9 cellular contexts compared by ENCODE assay signal in the genomic region with DNA sequence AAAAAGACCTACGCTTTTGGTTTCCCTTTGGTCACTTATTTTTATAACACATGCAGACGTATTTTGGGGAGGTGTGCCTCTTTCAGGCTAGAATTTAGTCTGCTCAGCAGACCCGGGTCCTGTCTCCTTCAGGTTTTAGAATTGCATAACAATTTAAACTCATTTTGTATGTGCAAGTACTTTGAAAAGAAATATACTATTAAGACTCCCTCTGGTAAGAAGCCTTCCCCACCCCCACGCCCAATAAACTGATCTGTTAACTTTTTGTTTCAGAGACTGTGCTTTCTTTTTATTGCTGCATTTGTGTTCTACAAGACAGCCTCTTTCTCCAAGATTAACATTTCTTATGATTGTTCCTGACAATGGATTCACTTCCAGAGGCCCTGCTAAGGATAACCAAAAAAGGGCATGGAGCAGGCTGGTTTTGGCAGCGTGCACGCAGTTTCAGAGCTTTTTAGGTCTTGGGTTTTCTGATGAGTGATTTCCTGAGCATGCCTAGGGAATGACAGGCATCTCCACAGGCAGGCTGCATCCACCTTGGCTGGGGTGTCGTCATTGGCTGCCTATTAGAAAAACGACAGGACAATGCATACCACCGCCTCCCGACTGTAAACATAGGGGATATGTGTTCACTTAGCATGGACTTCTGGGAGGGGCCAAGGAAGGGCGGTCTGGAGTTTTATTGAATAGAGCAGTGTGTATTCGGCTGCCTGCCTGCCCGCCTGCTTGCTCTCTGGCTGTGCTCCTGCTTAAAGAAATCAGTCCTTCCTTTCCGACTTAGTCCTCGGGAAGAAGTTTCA. TPM values are rescaled to one million over a fixed set of nuclear protein-coding genes. Genes with fewer than 3 reads are reported as not detected.
DNase-seq lines count a peak whose midpoint lies in the region; ATAC-seq, FAIRE-seq and TF ChIP-seq lines count a peak whose summit lies in the region.
"Had no signal": no experiment of that assay in that cellular context is flagged by ENCODE, and none has a peak within 500 bp of the region (broad histone marks: within the 10 kb centered on the region; RNA-seq: fewer than 3 reads in every experiment).

A gene with protein sequence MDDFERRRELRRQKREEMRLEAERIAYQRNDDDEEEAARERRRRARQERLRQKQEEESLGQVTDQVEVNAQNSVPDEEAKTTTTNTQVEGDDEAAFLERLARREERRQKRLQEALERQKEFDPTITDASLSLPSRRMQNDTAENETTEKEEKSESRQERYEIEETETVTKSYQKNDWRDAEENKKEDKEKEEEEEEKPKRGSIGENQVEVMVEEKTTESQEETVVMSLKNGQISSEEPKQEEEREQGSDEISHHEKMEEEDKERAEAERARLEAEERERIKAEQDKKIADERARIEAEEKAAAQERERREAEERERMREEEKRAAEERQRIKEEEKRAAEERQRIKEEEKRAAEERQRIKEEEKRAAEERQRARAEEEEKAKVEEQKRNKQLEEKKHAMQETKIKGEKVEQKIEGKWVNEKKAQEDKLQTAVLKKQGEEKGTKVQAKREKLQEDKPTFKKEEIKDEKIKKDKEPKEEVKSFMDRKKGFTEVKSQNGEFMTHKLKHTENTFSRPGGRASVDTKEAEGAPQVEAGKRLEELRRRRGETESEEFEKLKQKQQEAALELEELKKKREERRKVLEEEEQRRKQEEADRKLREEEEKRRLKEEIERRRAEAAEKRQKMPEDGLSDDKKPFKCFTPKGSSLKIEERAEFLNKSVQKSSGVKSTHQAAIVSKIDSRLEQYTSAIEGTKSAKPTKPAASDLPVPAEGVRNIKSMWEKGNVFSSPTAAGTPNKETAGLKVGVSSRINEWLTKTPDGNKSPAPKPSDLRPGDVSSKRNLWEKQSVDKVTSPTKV (plus strand): TSS at position 694 of the 800 bp plus-strand sequence. CDS start 88,100 bp downstream, outside the sequence.

- TF ChIP-seq EP300 in A549 (IDR thresholded peaks at IDR 0.05): no peak

- no peak within 1 kb of the TSS for H3K27ac Mint-ChIP-seq in activated CD4-positive, alpha-beta memory T cell treated with anti-CD3 and anti-CD28 coated beads for 36 hours
- H3K27ac Mint-ChIP-seq: activated naive CD4-positive, alpha-beta T cell treated with anti-CD3 and anti-CD28 coated beads, Interleukin-2, amount 50 U/mL, for 24 hours had no signal

- H3K9me3 Mint-ChIP-seq in activated CD4-positive, alpha-beta memory T cell treated with anti-CD3 and anti-CD28 coated beads for 36 hours: no peaks in the 10 kb centered on the region
- H3K9me3 Mint-ChIP-seq: activated naive CD4-positive, alpha-beta T cell treated with anti-CD3 and anti-CD28 coated beads, Interleukin-2, amount 50 U/mL, for 24 hours had no signal

- POLR2A ChIA-PET in A549 (lab: Yijun Ruan, JAX): interaction anchor here (0.5 to 1.4 kb wide), 3 partner anchors 10 to 163 kb away, joined by 3 to 5 read pairs (median 3); no protein-coding TSS in a partner anchor
- POLR2A ChIA-PET in activated CD4-positive, alpha-beta memory T cell treated with anti-CD3 and anti-CD28 coated beads for 36 hours (lab: Charles Lee): no interaction called here

- peak within 1 kb of the TSS; percentile 60 to 80 for H3K27ac ChIP-seq in A549
- H3K27ac ChIP-seq in subcutaneous abdominal adipose tissue (ENCODE audit: low read depth, low read length): peak within 1 kb of the TSS; percentile 85

- H3K4me3 Mint-ChIP-seq in activated CD4-positive, alpha-beta memory T cell treated with anti-CD3 and anti-CD28 coated beads for 36 hours: no peak within 1 kb of the TSS
- H3K4me3 Mint-ChIP-seq: activated naive CD4-positive, alpha-beta T cell treated with anti-CD3 and anti-CD28 coated beads, Interleukin-2, amount 50 U/mL, for 24 hours had no signal

- H3K4me3 ChIP-seq in A549 (peak within 1 kb of the TSS; percentile 48), MG63 (peak within 1 kb of the TSS; percentile 65), subcutaneous abdominal adipose tissue (ENCODE audit: low read depth in 1 of 5, low read length in 5 of 5) (peak within 1 kb of the TSS; percentile 57 to 89 (median 71))

- intact Hi-C loops in left colon (cut with DNase I, micrococcal nuclease): no loop called here
- intact Hi-C loops in activated CD4-positive, alpha-beta memory T cell treated with anti-CD3 and anti-CD28 coated beads for 36 hours (cut with micrococcal nuclease): no loop called here

- peak within 1 kb of the TSS; percentile 72 for H3K4me2 ChIP-seq in A549

- ATAC-seq in A549 (peak; percentile 97 to 99), left colon (peak; percentile 87)

- H3K27me3 Mint-ChIP-seq in activated CD4-positive, alpha-beta memory T cell treated with anti-CD3 and anti-CD28 coated beads for 36 hours: no peaks in the 10 kb centered on the region
- H3K27me3 Mint-ChIP-seq: activated naive CD4-positive, alpha-beta T cell treated with anti-CD3 and anti-CD28 coated beads, Interleukin-2, amount 50 U/mL, for 24 hours had no signal

- H3K27me3 ChIP-seq in MG63: no peaks in the 10 kb centered on the region
- no peaks in the 10 kb centered on the region for H3K27me3 ChIP-seq in subcutaneous abdominal adipose tissue (ENCODE audit: control insufficient read depth in 5 of 5, insufficient read depth in 4 of 5, low read length in 5 of 5)

- no peaks in the 10 kb centered on the region for H3K4me1 Mint-ChIP-seq in activated CD4-positive, alpha-beta memory T cell treated with anti-CD3 and anti-CD28 coated beads for 36 hours (ENCODE audit: low read depth)

- no peak for FAIRE-seq in A549 (lab: Jason Lieb, UNC)

- TF ChIP-seq RAD21 in A549 (conservative IDR thresholded peaks at IDR 0.05 in 1 of 2, IDR thresholded peaks at IDR 0.05 in 1 of 2): 0 out of 5 replicates have a peak, but pooled peaks of 1 of the 2 experiments have one; percentile 5

- H3K9ac ChIP-seq in subcutaneous abdominal adipose tissue (ENCODE audit: low read length in 5 of 5): peak within 1 kb of the TSS; percentile 60 to 82 (median 67)

- CTCF ChIA-PET in A549 (lab: Yijun Ruan, JAX): interaction anchor here (0.7 to 1.0 kb wide), 3 partner anchors 90 to 265 kb away, joined by 3 to 5 read pairs (median 3); no protein-coding TSS in a partner anchor
- CTCF ChIA-PET in activated CD4-positive, alpha-beta memory T cell treated with anti-CD3 and anti-CD28 coated beads for 36 hours (lab: Charles Lee): no interaction called here

- 14% methylated on average over 15 of the region's 15 CpGs for WGBS in A549 (ENCODE audit: missing lambda C conversion rate)

- H3K36me3 Mint-ChIP-seq in activated CD4-positive, alpha-beta memory T cell treated with anti-CD3 and anti-CD28 coated beads for 36 hours: no peaks in the 10 kb centered on the region

- H3K9me3 ChIP-seq in A549: no peaks in the 10 kb centered on the region
- H3K9me3 ChIP-seq in MG63: no peaks in the 10 kb centered on the region
- no peaks in the 10 kb centered on the region for H3K9me3 ChIP-seq in subcutaneous abdominal adipose tissue (ENCODE audit: control insufficient read depth in 5 of 5, low read length in 5 of 5)

- peaks cover 11% of the 10 kb centered on the region for H3K36me3 ChIP-seq in MG63
- no peaks in the 10 kb centered on the region for H3K36me3 ChIP-seq in subcutaneous abdominal adipose tissue (ENCODE audit: control insufficient read depth in 5 of 5, insufficient read depth in 5 of 5, low read length in 5 of 5)

- peaks cover 30% of the 10 kb centered on the region for H3K4me1 ChIP-seq in A549
- peaks cover 0 to 51% (median 28%) of the 10 kb centered on the region in 5 donors for H3K4me1 ChIP-seq in subcutaneous abdominal adipose tissue (ENCODE audit: control insufficient read depth in 5 of 5, insufficient read depth in 5 of 5, low read length in 5 of 5)

- DNase-seq in A549 (ENCODE audit: low read depth in 1 of 2, low spot score in 1 of 2) (peak; percentile 68 to 89), MG63 (peak; percentile 96), dermis microvascular lymphatic vessel endothelial cell (ENCODE audit: low read depth in 2 of 2) (peak; percentile 70 to 99), left colon (peak; percentile 51 to 82), UCSD-AML1 (lab: John Stamatoyannopoulos, UW; ENCODE audit: unreplicated experiment) (no peak), NCI-H2107 treated with DMSO at 0.1 percent for 48 hours (lab: John Stamatoyannopoulos, UW; ENCODE audit: unreplicated experiment) (no peak)
- no peak for DNase-seq in activated CD4-positive, alpha-beta memory T cell treated with anti-CD3 and anti-CD28 coated beads for 36 hours

- TF ChIP-seq CTCF in A549 (IDR thresholded peaks at IDR 0.05): no peak

- TF ChIP-seq POLR2A in A549 (IDR thresholded peaks at IDR 0.05; ENCODE audit: low read length): no peak; the same call in 1 of the 2 replicates

TF ChIP-seq in A549, 52 proteins besides CTCF, POLR2A, EP300 and RAD21 (continues in another document):
- TF ChIP-seq CEBPB (IDR thresholded peaks at IDR 0.05) (peak in 1 of 2 experiments; percentile 5; a peak in 1 of 4 replicates), JUN (IDR thresholded peaks at IDR 0.05) (no peak), FOSL2 (IDR thresholded peaks at IDR 0.05) (no peak), FOSL2 (CRISPR knock-in tag; IDR thresholded peaks at IDR 0.05) (peak; percentile 58), BHLHE40 (IDR thresholded peaks at IDR 0.05; ENCODE audit: low read depth, low read length) (no peak), POLR2AphosphoS2 (conservative IDR thresholded peaks at IDR 0.05; ENCODE audit: low read length) (no peak), KDM1A (IDR thresholded peaks at IDR 0.05; ENCODE audit: low read depth) (no peak), HOXB13 (CRISPR knock-in tag; IDR thresholded peaks at IDR 0.05; ENCODE audit: low read depth) (no peak)
- TF ChIP-seq, protein P1, sequence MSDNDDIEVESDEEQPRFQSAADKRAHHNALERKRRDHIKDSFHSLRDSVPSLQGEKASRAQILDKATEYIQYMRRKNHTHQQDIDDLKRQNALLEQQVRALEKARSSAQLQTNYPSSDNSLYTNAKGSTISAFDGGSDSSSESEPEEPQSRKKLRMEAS (IDR thresholded peaks at IDR 0.05): peak; percentile 37; the same call in 1 of the 2 replicates

RNA-seq across cellular contexts. Expression of the gene that starts here (rescaled TPM):
- polyA plus RNA-seq in A549 (2011; rRNA removed) (104 and 136 TPM in 2 replicates), A549 (2017; fragmentation: RNase III; extraction: RNeasy Plus Mini Kit Qiagen cat#74134 plus additional on column Dnase treatment) (144 to 165 TPM (median 150 TPM) in 3 replicates)
- 39.5 and 44.3 TPM in 2 replicates for polyA plus RNA-seq in A549 (2012; cell fraction: cytosol; rRNA removed)
- polyA plus RNA-seq in A549 (2012; cell fraction: nucleus; rRNA removed): 44.5 and 47.1 TPM in 2 replicates
- 59.6 and 60.3 TPM in 2 replicates for polyA minus RNA-seq in A549 (2011; rRNA and poly(A)+ RNA removed)
- 53.1 and 68.3 TPM in 2 replicates for total RNA-seq in MG63 (2014; rRNA removed; shearing (Covaris generic); ENCODE audit: low replicate concordance)
- total RNA-seq in dermis microvascular lymphatic vessel endothelial cell (229 and 313 TPM in 2 replicates), left colon (100 to 1,000 TPM in 1 of 2 donors, 10 to 100 TPM in 1; 36.7 to 161 TPM)
- total RNA-seq in activated CD4-positive, alpha-beta memory T cell treated with anti-CD3 and anti-CD28 coated beads for 36 hours: 1 to 10 TPM; 7.1 to 7.5 TPM

Comparison
In these comparisons a context has a peak if more than half of its experiments do, and no peak if none do; other contexts are left out.
1. DNase-seq: peak in A549 (2 of 2), MG63 (single experiment), dermis microvascular lymphatic vessel endothelial cell (2 of 2) and left colon (2 of 2); none in UCSD-AML1 (single experiment), NCI-H2107 treated with DMSO at 0.1 percent for 48 hours (single experiment) and activated CD4-positive, alpha-beta memory T cell treated with anti-CD3 and anti-CD28 coated beads for 36 hours (single experiment).
2. Peak in every context shown above with its lines, with median percentiles within 50 percentile points of each other: H3K4me3 ChIP-seq.